In genomic region chr17:81428945-81429344, GRCh38 we compare ENCODE assay signal across 13 cellular contexts. TPM values are rescaled to one million over a fixed set of nuclear protein-coding genes. Genes with fewer than 3 reads are reported as not detected.
DNase-seq lines count a peak whose midpoint lies in the region; ATAC-seq, FAIRE-seq and TF ChIP-seq lines count a peak whose summit lies in the region.
"Had no signal": no experiment of that assay in that cellular context is flagged by ENCODE, and none has a peak within 500 bp of the region (broad histone marks: within the 10 kb centered on the region; RNA-seq: fewer than 3 reads in every experiment).

No MANE protein-coding gene starts in this region.

- in situ Hi-C loops in HepG2 (cut with HindIII; ENCODE audit: extremely low pct_ligation_motif_present, low pct_unique_long_range_greater_than_20kb), result no loop called here

- intact Hi-C loops in right lobe of liver (cut with DNase I), result no loop called here
- intact Hi-C loops in HepG2 (cut with micrococcal nuclease; ENCODE audit: unreplicated experiment), result no loop called here

- no peaks in the 10 kb centered on the region for H3K36me3 ChIP-seq in right lobe of liver
- no peaks in the 10 kb centered on the region for H3K36me3 ChIP-seq in HepG2 (replicated peaks in 1 of 2; ENCODE audit: control insufficient read depth in 1 of 2, insufficient read depth in 2 of 2, low read length in 2 of 2)
- no peaks in the 10 kb centered on the region for H3K36me3 ChIP-seq in small intestine (ENCODE audit: control insufficient read depth in 2 of 2, insufficient read depth in 2 of 2, low read length in 2 of 2)

- H3K4me2 ChIP-seq in HepG2 (ENCODE audit: low read depth, low read length), result no peak overlapping the region

- H3K27ac ChIP-seq in right lobe of liver (no peak overlapping the region), HepG2 (ENCODE audit: extremely low read length, insufficient read depth, low read length) (no peak overlapping the region), small intestine (ENCODE audit: low read depth in 1 of 2, low read length in 1 of 2) (no peak overlapping the region)

- TF ChIP-seq RAD21 in HepG2 (CRISPR knock-in tag; IDR thresholded peaks at IDR 0.05), result no peak

- H3K9me3 ChIP-seq in right lobe of liver (no peaks in the 10 kb centered on the region), HepG2 (ENCODE audit: low read length) (peaks cover 18% of the 10 kb centered on the region), small intestine (ENCODE audit: control insufficient read depth, low read depth) (no peaks in the 10 kb centered on the region)

- no peak for TF ChIP-seq EP300 in HepG2 (IDR thresholded peaks at IDR 0.05; ENCODE audit: low read depth in 2 of 2, low read length in 2 of 2)
- TF ChIP-seq EP300 in HepG2 (CRISPR knock-in tag; IDR thresholded peaks at IDR 0.05; ENCODE audit: borderline replicate concordance), result no peak

- no peak overlapping the region for H3K4me3 Mint-ChIP-seq in activated T-helper 17 cell treated with anti-CD3 and anti-CD28 coated beads, Interleukin-2, amount 50 U/mL, for 72 hours
- H3K4me3 Mint-ChIP-seq: activated naive CD8-positive, alpha-beta T cell; natural killer cell treated with Interleukin-12 subunit alpha and Interleukin-12 subunit beta and Interleukin-15 and Interleukin-18, amount 100 ng/mL, for 72 hours had no signal

- no peaks in the 10 kb centered on the region for H4K20me1 ChIP-seq in HepG2 (ENCODE audit: insufficient read depth, low read length)

- no peaks in the 10 kb centered on the region for H3K9me3 Mint-ChIP-seq in activated T-helper 17 cell treated with anti-CD3 and anti-CD28 coated beads, Interleukin-2, amount 50 U/mL, for 72 hours
- H3K9me3 Mint-ChIP-seq: natural killer cell treated with Interleukin-12 subunit alpha and Interleukin-12 subunit beta and Interleukin-15 and Interleukin-18, amount 100 ng/mL, for 72 hours had no signal

- no peak for TF ChIP-seq CTCF in right lobe of liver (IDR thresholded peaks at IDR 0.05)
- TF ChIP-seq CTCF in HepG2 (CRISPR knock-in tag; IDR thresholded peaks at IDR 0.05), result no peak
- TF ChIP-seq CTCF in omental fat pad (IDR thresholded peaks at IDR 0.05), result no peak

- H3K9ac ChIP-seq in HepG2 (ENCODE audit: insufficient read depth, low read depth, low read length), result no peak overlapping the region

- no peak overlapping the region for H3K4me3 ChIP-seq in right lobe of liver
- no peak overlapping the region for H3K4me3 ChIP-seq in HepG2 (replicated peaks in 1 of 3; ENCODE audit: insufficient read depth in 1 of 3, low read depth in 2 of 3, low read length in 3 of 3)
- H3K4me3 ChIP-seq in small intestine (ENCODE audit: low read depth in 1 of 2, low read length in 2 of 2), result no peak overlapping the region

- H2AFZ ChIP-seq in HepG2 (ENCODE audit: low read length), result no peak overlapping the region

- no peaks in the 10 kb centered on the region for H3K79me2 ChIP-seq in HepG2 (ENCODE audit: insufficient read depth, low read length)

- POLR2A ChIA-PET in HepG2 (lab: Yijun Ruan, JAX), result no interaction called here

- FAIRE-seq in HepG2 (lab: Jason Lieb, UNC) (no peak), small intestine (lab: Jason Lieb, UNC) (no peak)
- FAIRE-seq: endothelial cell of umbilical vein had no signal

- ATAC-seq in right lobe of liver, result peak in 3 of 4 donors; percentile 1 to 5 (median 2)
- no peak for ATAC-seq in HepG2
- ATAC-seq in omental fat pad (ENCODE audit: low FRiP score), result peak; percentile 8
- no peak for ATAC-seq in activated T-helper 17 cell treated with anti-CD3 and anti-CD28 coated beads, Interleukin-2, amount 50 U/mL, for 72 hours (replicated peaks)
- no peak for ATAC-seq in HG03571 (IDR thresholded peaks at IDR 0.05; ENCODE audit: unreplicated experiment)
- ATAC-seq: natural killer cell treated with Interleukin-12 subunit alpha and Interleukin-12 subunit beta and Interleukin-15 and Interleukin-18, amount 100 ng/mL, for 72 hours had no signal

- no TSS peak for BruUV-seq in HepG2 (replicated peaks; lab: Mats Ljungman, UMichigan)

- no peak overlapping the region for H3K27ac Mint-ChIP-seq in activated T-helper 17 cell treated with anti-CD3 and anti-CD28 coated beads, Interleukin-2, amount 50 U/mL, for 72 hours
- H3K27ac Mint-ChIP-seq: activated naive CD8-positive, alpha-beta T cell; natural killer cell treated with Interleukin-12 subunit alpha and Interleukin-12 subunit beta and Interleukin-15 and Interleukin-18, amount 100 ng/mL, for 72 hours had no signal

- no peak for DNase-seq in right lobe of liver
- no peak for DNase-seq in HepG2 (ENCODE audit: low spot score)
- peak; percentile 31 for DNase-seq in astrocyte of the hippocampus (ENCODE audit: low read depth, low spot score)
- DNase-seq in omental fat pad (ENCODE audit: low spot score), result no peak
- DNase-seq in OCI-M1 (lab: John Stamatoyannopoulos, UW), result no peak
- DNase-seq in small intestine, result no peak
- DNase-seq: activated CD4-positive, CD25-positive, alpha-beta regulatory T cell; stimulated activated naive CD4-positive, alpha-beta T cell treated with Interleukin-2 at 50 U/mL for 16 hours had no signal

- H3K4me1 ChIP-seq in right lobe of liver, result peaks cover 0 to 33% (median 19%) of the 10 kb centered on the region in 4 donors
- peaks cover 5% of the 10 kb centered on the region for H3K4me1 ChIP-seq in HepG2 (ENCODE audit: insufficient read depth, low read length)
- H3K4me1 ChIP-seq in small intestine (ENCODE audit: control insufficient read depth in 2 of 2, insufficient read depth in 1 of 2, low read depth in 1 of 2, low read length in 1 of 2), result peaks cover 2 to 7% of the 10 kb centered on the region in 2 donors

- H3K27me3 Mint-ChIP-seq in activated T-helper 17 cell treated with anti-CD3 and anti-CD28 coated beads, Interleukin-2, amount 50 U/mL, for 72 hours, result peaks cover 6% of the 10 kb centered on the region

- H3K36me3 Mint-ChIP-seq in activated T-helper 17 cell treated with anti-CD3 and anti-CD28 coated beads, Interleukin-2, amount 50 U/mL, for 72 hours (ENCODE audit: low read depth), result no peaks in the 10 kb centered on the region
- H3K36me3 Mint-ChIP-seq: activated naive CD8-positive, alpha-beta T cell; natural killer cell treated with Interleukin-12 subunit alpha and Interleukin-12 subunit beta and Interleukin-15 and Interleukin-18, amount 100 ng/mL, for 72 hours had no signal

- 0% methylated on average over 1 of the region's 19 CpGs for WGBS in right lobe of liver (ENCODE audit: insufficient coverage, low coverage, low lambda C conversion rate, missing lambda C conversion rate)
- WGBS in HepG2 (ENCODE audit: low lambda C conversion rate), result 95% methylated on average over 4 of the region's 19 CpGs
- 4 to 28% (median 9%) methylated on average over 15 to 19 of the region's 19 CpGs for WGBS in small intestine, 3 donors

- H3K27me3 ChIP-seq in right lobe of liver (no peaks in the 10 kb centered on the region), HepG2 (ENCODE audit: control insufficient read depth in 1 of 2, insufficient read depth in 2 of 2, low read length in 2 of 2) (no peaks in the 10 kb centered on the region), small intestine (ENCODE audit: control insufficient read depth in 2 of 2, insufficient read depth in 2 of 2, low read length in 2 of 2) (peaks cover 0 to 3% of the 10 kb centered on the region in 2 donors)

- H3K4me1 Mint-ChIP-seq in activated T-helper 17 cell treated with anti-CD3 and anti-CD28 coated beads, Interleukin-2, amount 50 U/mL, for 72 hours, result no peaks in the 10 kb centered on the region

- CTCF ChIA-PET in HepG2 (lab: Yijun Ruan, JAX; ENCODE audit: low intra/inter-chr PET ratio, low total read pairs), result no interaction called here

- TF ChIP-seq POLR2A in right lobe of liver (IDR thresholded peaks at IDR 0.05) (no peak), HepG2 (IDR thresholded peaks at IDR 0.05; ENCODE audit: insufficient read depth in 1 of 2, low read depth in 2 of 2, low read length in 2 of 2) (no peak)

TF ChIP-seq in HepG2, 621 proteins besides CTCF, POLR2A, EP300 and RAD21 (continues in another document):
- TF ChIP-seq TMF1 (CRISPR knock-in tag; IDR thresholded peaks at IDR 0.05; ENCODE audit: low read depth), result no peak
- no peak for TF ChIP-seq RBM22 (optimal IDR thresholded peaks at IDR 0.05; ENCODE audit: low read length)
- no peak for TF ChIP-seq ZNF768 (CRISPR knock-in tag; IDR thresholded peaks at IDR 0.05)
- no peak for TF ChIP-seq HOXD1 (CRISPR knock-in tag; IDR thresholded peaks at IDR 0.05)
- no peak for TF ChIP-seq FIP1L1 (IDR thresholded peaks at IDR 0.05; ENCODE audit: borderline replicate concordance, insufficient read depth, low read depth, low read length)

RNA-seq across cellular contexts. Expression of gene BAHCC1, which starts 33.7 kb away (rescaled TPM):
- total RNA-seq in right lobe of liver (1 to 10 TPM; 2.5 to 6.4 (median 4.9) TPM), HepG2 (2016; rRNA removed; fragmentation: Illumina TruSeq; extraction: Trizol) (0.94 and 1.7 TPM in 2 replicates), omental fat pad (10 to 100 TPM in 1 of 4 donors, 1 to 10 TPM in 3; 4.8 to 20.8 (median 7.1) TPM)
- total RNA-seq in HepG2 (2016; cell fraction: cytosol; rRNA removed; fragmentation: Illumina TruSeq; extraction: Trizol; ENCODE audit: low read depth), result 1.4 and 1.8 TPM in 2 replicates
- 1.2 and 1.8 TPM in 2 replicates for total RNA-seq in HepG2 (2016; cell fraction: insoluble cytoplasmic fraction; rRNA removed; fragmentation: Illumina TruSeq; extraction: Trizol)
- total RNA-seq in HepG2 (2016; cell fraction: membrane; rRNA removed; fragmentation: Illumina TruSeq; extraction: Trizol), result 1.2 and 1.9 TPM in 2 replicates
- total RNA-seq in HepG2 (2016; cell fraction: nucleus; rRNA removed; fragmentation: Illumina TruSeq; extraction: Trizol), result 2.8 and 3.9 TPM in 2 replicates
- polyA plus RNA-seq in HepG2 (2011; rRNA removed) (1.4 TPM in 2 replicates), small intestine (10 to 100 TPM in 1 of 3 donors, 1 to 10 TPM in 2; 2.2 to 13.4 (median 6.3) TPM)
- polyA plus RNA-seq in HepG2 (2011; cell fraction: cytosol; rRNA removed), result 0.42 and 0.64 TPM in 2 replicates
- polyA plus RNA-seq in HepG2 (2011; cell fraction: nucleus; rRNA removed), result 15.9 and 22.2 TPM in 2 replicates
- 1.8 and 2.5 TPM in 2 replicates for polyA plus RNA-seq in HepG2 (2012)
- 1.1 and 1.4 TPM in 2 replicates for polyA plus RNA-seq in HepG2 (2016; cell fraction: cytosol; fragmentation: Illumina TruSeq; extraction: Trizol; ENCODE audit: low read depth)
- polyA plus RNA-seq in HepG2 (2016; cell fraction: insoluble cytoplasmic fraction; fragmentation: Illumina TruSeq; extraction: Trizol; ENCODE audit: low read depth), result 1.3 and 1.9 TPM in 2 replicates
- 1.9 and 2.3 TPM in 2 replicates for polyA plus RNA-seq in HepG2 (2016; cell fraction: membrane; fragmentation: Illumina TruSeq; extraction: Trizol; ENCODE audit: low read depth)
- polyA plus RNA-seq in HepG2 (2016; cell fraction: nucleus; fragmentation: Illumina TruSeq; extraction: Trizol; ENCODE audit: insufficient read depth, low read depth), result 9.5 and 11.0 TPM in 2 replicates
- polyA minus RNA-seq in HepG2 (2011; rRNA and poly(A)+ RNA removed; ENCODE audit: low replicate concordance), result 1.7 and 5.4 TPM in 2 replicates
- 1.1 and 1.9 TPM in 2 replicates for polyA minus RNA-seq in HepG2 (2011; cell fraction: cytosol; rRNA and poly(A)+ RNA removed)
- polyA minus RNA-seq in HepG2 (2011; cell fraction: nucleus; rRNA and poly(A)+ RNA removed), result 5.5 and 5.9 TPM in 2 replicates
- total RNA-seq in activated T-helper 17 cell treated with anti-CD3 and anti-CD28 coated beads, Interleukin-2, amount 50 U/mL, for 72 hours, result under 1 TPM in 1 of 2 donors, not detected in 1; 0.26 TPM

Comparison
In these comparisons a context has a peak if more than half of its experiments do, and no peak if none do; other contexts are left out.
1. ATAC-seq: peak in right lobe of liver (3 of 4) and omental fat pad (single experiment); none in HepG2 (single experiment), activated T-helper 17 cell treated with anti-CD3 and anti-CD28 coated beads, Interleukin-2, amount 50 U/mL, for 72 hours (single experiment) and HG03571 (single experiment).